In genomic region chr15:59492389-59493377, GRCh38 we compare ENCODE assay signal across 8 cellular contexts. TPM values are rescaled to one million over a fixed set of nuclear protein-coding genes. Genes with fewer than 3 reads are reported as not detected.
DNase-seq lines count a peak whose midpoint lies in the region; ATAC-seq and TF ChIP-seq lines count a peak whose summit lies in the region.

No MANE protein-coding gene starts in this region.

- H3K36me3 ChIP-seq in parathyroid adenoma (ENCODE audit: control insufficient read depth, insufficient read depth, low read length) (no peaks in the 10 kb centered on the region), upper lobe of left lung (no peaks in the 10 kb centered on the region)

- peaks cover 2% of the 10 kb centered on the region for H3K9me3 Mint-ChIP-seq in activated naive CD4-positive, alpha-beta T cell treated with anti-CD3 and anti-CD28 coated beads for 36 hours
- no peaks in the 10 kb centered on the region for H3K9me3 Mint-ChIP-seq in glutamatergic neuron (ENCODE audit: unreplicated experiment)

- TF ChIP-seq CTCF in LNCAP (IDR thresholded peaks at IDR 0.05) (peak; percentile 80), glutamatergic neuron (IDR thresholded peaks at IDR 0.05; ENCODE audit: partially characterized antibody, unreplicated experiment) (peak; percentile 85), parathyroid adenoma (IDR thresholded peaks at IDR 0.05) (peak; percentile 56), upper lobe of left lung (IDR thresholded peaks at IDR 0.05) (peak; percentile 74 to 87 (median 83))

- in situ Hi-C loops in G401 (cut with HindIII; ENCODE audit: low sequenced_read_pairs) (no loop called here), SK-MEL-5 (cut with HindIII; ENCODE audit: low pct_unique_long_range_greater_than_20kb, low sequenced_read_pairs) (no loop called here)

- DNase-seq in G401 (ENCODE audit: low spot score) (peak; percentile 82), SK-MEL-5 (ENCODE audit: low read depth, low spot score) (peak; percentile 84), glutamatergic neuron (peak; percentile 67), upper lobe of left lung (peak in 1 of 2 donors; percentile 52)
- peak; percentile 64 for DNase-seq in activated naive CD4-positive, alpha-beta T cell treated with anti-CD3 and anti-CD28 coated beads for 36 hours

- H3K79me2 ChIP-seq in parathyroid adenoma = no peaks in the 10 kb centered on the region

- H3K4me3 ChIP-seq in parathyroid adenoma (ENCODE audit: low read depth, low read length) (no peak overlapping the region), upper lobe of left lung (no peak overlapping the region)

- 24 to 28% methylated on average over 11 of the region's 11 CpGs for WGBS in upper lobe of left lung, 2 donors

- H3K4me1 ChIP-seq in parathyroid adenoma = no peaks in the 10 kb centered on the region
- peaks cover 0 to 6% (median 3%) of the 10 kb centered on the region in 4 donors for H3K4me1 ChIP-seq in upper lobe of left lung

- no peak for TF ChIP-seq POLR2A in upper lobe of left lung (IDR thresholded peaks at IDR 0.05)

- H3K4me1 Mint-ChIP-seq in activated naive CD4-positive, alpha-beta T cell treated with anti-CD3 and anti-CD28 coated beads for 36 hours (ENCODE audit: low read depth) = peaks cover 2% of the 10 kb centered on the region
- no peaks in the 10 kb centered on the region for H3K4me1 Mint-ChIP-seq in glutamatergic neuron (ENCODE audit: low read depth, unreplicated experiment)

- H3K27ac ChIP-seq in parathyroid adenoma (no peak overlapping the region), upper lobe of left lung (no peak overlapping the region)

- peak; percentile 86 to 95 for ATAC-seq in upper lobe of left lung (ENCODE audit: low FRiP score in 2 of 2)
- no peak for ATAC-seq in HG02588 (IDR thresholded peaks at IDR 0.05; ENCODE audit: unreplicated experiment)

- H3K27me3 ChIP-seq in parathyroid adenoma (ENCODE audit: control insufficient read depth, insufficient read depth, low read length) (no peaks in the 10 kb centered on the region), upper lobe of left lung (no peaks in the 10 kb centered on the region)

- no peak overlapping the region for H3K4me2 ChIP-seq in parathyroid adenoma (ENCODE audit: low read length)

- intact Hi-C loops in activated naive CD4-positive, alpha-beta T cell treated with anti-CD3 and anti-CD28 coated beads for 36 hours (cut with micrococcal nuclease) = loop anchor here (1.0 to 5.0 kb wide), 5 partner anchors 245 to 535 kb away; no protein-coding TSS in a partner anchor

- CTCF ChIA-PET in activated naive CD4-positive, alpha-beta T cell treated with anti-CD3 and anti-CD28 coated beads for 36 hours (lab: Charles Lee) = interaction anchor here (0.5 to 5.1 kb wide), 13 partner anchors 9 to 534 kb away, joined by 3 to 21 read pairs (median 4); no protein-coding TSS in a partner anchor

- H3K36me3 Mint-ChIP-seq in activated naive CD4-positive, alpha-beta T cell treated with anti-CD3 and anti-CD28 coated beads for 36 hours (ENCODE audit: low read depth) = no peaks in the 10 kb centered on the region
- peaks cover 4% of the 10 kb centered on the region for H3K36me3 Mint-ChIP-seq in glutamatergic neuron (ENCODE audit: unreplicated experiment)

- no peaks in the 10 kb centered on the region for H3K9me3 ChIP-seq in parathyroid adenoma (ENCODE audit: control insufficient read depth, low read length)
- H3K9me3 ChIP-seq in upper lobe of left lung = no peaks in the 10 kb centered on the region

- H3K4me3 Mint-ChIP-seq in activated naive CD4-positive, alpha-beta T cell treated with anti-CD3 and anti-CD28 coated beads for 36 hours = no peak overlapping the region
- H3K4me3 Mint-ChIP-seq in glutamatergic neuron (ENCODE audit: unreplicated experiment) = no peak overlapping the region

- no peak overlapping the region for H3K27ac Mint-ChIP-seq in activated naive CD4-positive, alpha-beta T cell treated with anti-CD3 and anti-CD28 coated beads for 36 hours
- H3K27ac Mint-ChIP-seq in glutamatergic neuron (ENCODE audit: unreplicated experiment) = no peak overlapping the region

- no peak for TF ChIP-seq EP300 in upper lobe of left lung (IDR thresholded peaks at IDR 0.05)

- no peak overlapping the region for H3K9ac ChIP-seq in parathyroid adenoma

- no peaks in the 10 kb centered on the region for H3K27me3 Mint-ChIP-seq in activated naive CD4-positive, alpha-beta T cell treated with anti-CD3 and anti-CD28 coated beads for 36 hours (ENCODE audit: low read depth)
- H3K27me3 Mint-ChIP-seq in glutamatergic neuron (ENCODE audit: unreplicated experiment) = no peaks in the 10 kb centered on the region

- H2AFZ ChIP-seq in parathyroid adenoma = peak overlapping the region; percentile 7

RNA-seq across cellular contexts. Expression of gene FAM81A, which starts 54.7 kb away (rescaled TPM):
- total RNA-seq in G401 (2014; rRNA removed; shearing (Covaris generic)) = not detected in 2 replicates
- 21.2 and 22.7 TPM in 2 replicates for total RNA-seq in SK-MEL-5 (2014; rRNA removed; shearing (Covaris generic))
- polyA plus RNA-seq in SK-MEL-5 (2015; cell fraction: cytosol; rRNA removed) = 19.2 and 20.7 TPM in 2 replicates
- 50.7 and 52.8 TPM in 2 replicates for polyA plus RNA-seq in SK-MEL-5 (2015; cell fraction: nucleus; rRNA removed)
- total RNA-seq in activated naive CD4-positive, alpha-beta T cell treated with anti-CD3 and anti-CD28 coated beads for 36 hours = under 1 TPM; 0.64 to 0.79 TPM
- total RNA-seq in glutamatergic neuron (ENCODE audit: unreplicated experiment) (not detected), upper lobe of left lung (10 to 100 TPM in 1 of 6 donors, 1 to 10 TPM in 1, under 1 TPM in 3, not detected in 1; 0.11 to 10.8 (median 0.80) TPM)
